8 cellular contexts compared by ENCODE assay signal in genomic region chr9:91197232-91198181, GRCh38.
DNase-seq lines count a peak whose midpoint lies in the region; ATAC-seq and TF ChIP-seq lines count a peak whose summit lies in the region.

No MANE protein-coding gene starts in this region.

- no peaks in the 10 kb centered on the region for H3K9me2 ChIP-seq in GM23248 (ENCODE audit: insufficient read depth)

- 1 to 2% methylated on average over 13 of the region's 13 CpGs for WGBS in GM23248 (ENCODE audit: low coverage in 1 of 2, low lambda C conversion rate in 2 of 2, missing lambda C conversion rate in 2 of 2), 2 experiments
- no CpG with 5 or more reads among the region's 13 CpGs for WGBS in trophoblast cell (ENCODE audit: extremely low coverage, insufficient coverage, insufficient read length)

- BruUV-seq in Panc1 (replicated peaks; lab: Mats Ljungman, UMichigan) = no TSS peak

- H3K79me1 ChIP-seq in trophoblast cell (ENCODE audit: low read length) = peaks cover 13% of the 10 kb centered on the region

- CTCF ChIA-PET in Panc1 (lab: Charles Lee) = no interaction called here

- H3K27ac ChIP-seq in GM23248 (peak overlapping the region; percentile 91), Panc1 (ENCODE audit: low read length) (no peak overlapping the region; the same call in 1 of the 2 replicates), trophoblast cell (ENCODE audit: low read depth, low read length) (no peak overlapping the region)

- H3K4me1 ChIP-seq in GM23248 (ENCODE audit: insufficient read depth) (peaks cover 38% of the 10 kb centered on the region), Panc1 (ENCODE audit: control insufficient read depth, insufficient read depth, low read length) (peaks cover 5% of the 10 kb centered on the region), trophoblast cell (ENCODE audit: control insufficient read depth in 1 of 2, insufficient read depth in 2 of 2, low read length in 2 of 2) (peaks cover 5 to 10% of the 10 kb centered on the region in 2 experiments)

- in situ Hi-C loops in GM23248 (cut with MboI) = loop anchor here (10.0 kb wide), 1 partner anchor 227 kb away; the partner anchor contains the start of gene NFIL3
- in situ Hi-C loops in Panc1 (cut with HindIII; ENCODE audit: low pct_unique_long_range_greater_than_20kb, low sequenced_read_pairs) = no loop called here

- no peak overlapping the region for H4K8ac ChIP-seq in trophoblast cell (ENCODE audit: low read depth, low read length)

- H2BK5ac ChIP-seq in trophoblast cell (ENCODE audit: low read depth, low read length, poor library complexity) = no peak overlapping the region

- no peak overlapping the region for H2BK120ac ChIP-seq in trophoblast cell (ENCODE audit: insufficient read depth, low read length, poor library complexity)

- no peak overlapping the region for H3K18ac ChIP-seq in trophoblast cell (ENCODE audit: low read length)

- peak overlapping the region; percentile 14 for H3K4me3 ChIP-seq in GM23248
- no peak overlapping the region for H3K4me3 ChIP-seq in Panc1 (ENCODE audit: low read depth in 2 of 2, low read length in 2 of 2)
- no peak overlapping the region for H3K4me3 ChIP-seq in trophoblast cell (ENCODE audit: low read depth, low read length)

- ATAC-seq in Panc1 (peak; percentile 75), GM19452 (IDR thresholded peaks at IDR 0.05; ENCODE audit: unreplicated experiment) (no peak)

- H3K4ac ChIP-seq in trophoblast cell (ENCODE audit: low read depth, low read length) = no peak overlapping the region

- H3K4me2 ChIP-seq in GM23248 (ENCODE audit: unreplicated experiment) = peak overlapping the region; percentile 57
- no peak overlapping the region for H3K4me2 ChIP-seq in trophoblast cell (ENCODE audit: low read length)

- intact Hi-C loops in Panc1 (cut with micrococcal nuclease; ENCODE audit: unreplicated experiment) = no loop called here

- H2AFZ ChIP-seq in GM23248 (no peak overlapping the region), trophoblast cell (ENCODE audit: insufficient read depth, low read length, poor library complexity) (no peak overlapping the region)

- no peaks in the 10 kb centered on the region for H3K27me3 ChIP-seq in GM23248 (replicated peaks; ENCODE audit: insufficient read depth)
- H3K27me3 ChIP-seq in Panc1 (ENCODE audit: control insufficient read depth, insufficient read depth, low read length) = no peaks in the 10 kb centered on the region
- H3K27me3 ChIP-seq in trophoblast cell (ENCODE audit: insufficient read depth, low read length) = no peaks in the 10 kb centered on the region

- no peaks in the 10 kb centered on the region for H4K20me1 ChIP-seq in GM23248 (ENCODE audit: insufficient read depth)

- H4K12ac ChIP-seq in trophoblast cell (ENCODE audit: low read depth, low read length) = no peak overlapping the region

- H3F3A ChIP-seq in GM23248 (ENCODE audit: insufficient read depth) = peaks cover 33% of the 10 kb centered on the region

- no peak overlapping the region for H2BK12ac ChIP-seq in trophoblast cell (ENCODE audit: low read length)

- H3K36me3 ChIP-seq in GM23248 (ENCODE audit: low read depth) (no peaks in the 10 kb centered on the region), Panc1 (ENCODE audit: control insufficient read depth, insufficient read depth, low read length) (no peaks in the 10 kb centered on the region), trophoblast cell (ENCODE audit: control insufficient read depth in 1 of 2, insufficient read depth in 2 of 2, low read length in 2 of 2) (no peaks in the 10 kb centered on the region)

- no peaks in the 10 kb centered on the region for H3K9me3 ChIP-seq in GM23248 (ENCODE audit: low read depth)
- peaks cover 7% of the 10 kb centered on the region; the same call in 1 of the 2 replicates for H3K9me3 ChIP-seq in Panc1 (ENCODE audit: control insufficient read depth, insufficient read depth, low read depth, low read length)
- no peaks in the 10 kb centered on the region for H3K9me3 ChIP-seq in trophoblast cell (ENCODE audit: insufficient read depth, low read depth, low read length)

- H2AK5ac ChIP-seq in trophoblast cell (ENCODE audit: low read length) = no peak overlapping the region

- peak; percentile 95 for DNase-seq in GM23248
- DNase-seq in Panc1 (ENCODE audit: low read depth, low spot score) = peak; percentile 62
- peak; percentile 96 for DNase-seq in fibroblast of the conjunctiva (ENCODE audit: low read depth)
- peak; percentile 94 to 97 for DNase-seq in trophoblast cell
- DNase-seq in activated naive CD4-positive, alpha-beta T cell treated with anti-CD3 and anti-CD28 coated beads, Interleukin-2, amount 50 U/mL, for 16 hours = no peak
- DNase-seq in stimulated activated CD4-positive, alpha-beta T cell treated with anti-CD3 and anti-CD28 coated beads, Interleukin-4, amount 100 ng/mL, for 24 hours = no peak
- no peak for DNase-seq in NCI-H446 treated with DMSO at 0.1 percent for 48 hours (lab: John Stamatoyannopoulos, UW)

- H3K23ac ChIP-seq in trophoblast cell (ENCODE audit: low read length) = no peak overlapping the region

- no peak for TF ChIP-seq CTCF in Panc1 (IDR thresholded peaks at IDR 0.05)

- POLR2A ChIA-PET in Panc1 (lab: Charles Lee) = no interaction called here

- H3K9ac ChIP-seq in GM23248 (peak overlapping the region; percentile 61), trophoblast cell (ENCODE audit: low read length) (no peak overlapping the region)

- H4K91ac ChIP-seq in trophoblast cell (ENCODE audit: low read depth, low read length) = no peak overlapping the region

- H3K79me2 ChIP-seq in GM23248 (ENCODE audit: insufficient read depth) (no peaks in the 10 kb centered on the region), trophoblast cell (ENCODE audit: control insufficient read depth, insufficient read depth, low read length, poor library complexity) (peaks cover 4% of the 10 kb centered on the region)

- H3K14ac ChIP-seq in trophoblast cell (ENCODE audit: low read length) = no peak overlapping the region

Comparison
In these comparisons a context has a peak if more than half of its experiments do, and no peak if none do; other contexts are left out.
1. DNase-seq: peak in GM23248 (single experiment), Panc1 (single experiment), fibroblast of the conjunctiva (single experiment) and trophoblast cell (2 of 2); none in activated naive CD4-positive, alpha-beta T cell treated with anti-CD3 and anti-CD28 coated beads, Interleukin-2, amount 50 U/mL, for 16 hours (single experiment), stimulated activated CD4-positive, alpha-beta T cell treated with anti-CD3 and anti-CD28 coated beads, Interleukin-4, amount 100 ng/mL, for 24 hours (single experiment) and NCI-H446 treated with DMSO at 0.1 percent for 48 hours (single experiment).